In the genomic region with DNA sequence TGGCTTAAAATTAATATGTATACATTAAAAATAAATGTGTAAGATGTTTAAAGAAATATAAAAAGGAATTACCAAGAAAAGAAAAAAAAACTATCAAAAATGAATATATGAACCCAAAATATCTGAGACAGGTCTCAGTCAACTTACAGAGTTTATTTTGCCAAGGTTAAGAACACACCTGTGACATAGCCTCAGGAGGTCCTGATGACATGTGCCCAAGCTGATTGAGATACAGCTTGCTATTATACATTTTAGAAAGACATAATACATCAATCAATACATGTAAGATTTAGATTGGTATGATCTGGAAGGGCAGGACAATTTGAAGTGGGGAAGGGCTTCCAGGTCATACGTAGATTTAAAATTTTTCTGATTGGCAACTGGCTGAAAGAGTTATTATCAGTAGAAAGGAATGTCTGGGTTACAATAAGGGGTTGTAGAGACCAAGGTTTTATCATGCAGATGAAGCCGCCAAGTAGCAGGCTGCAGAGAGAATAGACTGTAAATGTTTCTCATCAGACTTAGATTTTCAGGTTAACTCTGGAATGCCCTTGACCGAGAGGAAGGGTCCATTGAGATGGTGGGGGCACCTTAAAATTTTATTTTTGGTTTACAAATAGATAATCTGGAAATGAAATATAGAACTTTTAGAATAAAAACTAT, we compare ENCODE assay signal across 26 cellular contexts.
"Had no signal": no experiment of that assay in that cellular context is flagged by ENCODE, and none has a peak within 500 bp of the region (broad histone marks: within the 10 kb centered on the region; RNA-seq: fewer than 3 reads in every experiment).

No MANE protein-coding gene starts in this region.

- H3K4me1 ChIP-seq: breast epithelium, colonic mucosa, left lung, prostate gland, transverse colon had no signal

- H3K4me3 Mint-ChIP-seq: activated naive CD8-positive, alpha-beta T cell treated with anti-CD3 and anti-CD28 coated beads, Interleukin-2, amount 10 ng/mL, durations not matched to agents 7 days and 5 days; activated T-cell treated with anti-CD3 and anti-CD28 coated beads, Interleukin-2, amount 50 U/mL, for 4 hours; effector memory CD8-positive, alpha-beta T cell; immature natural killer cell; mesothelial cell of epicardium; natural killer cell; stimulated activated naive B cell treated with anti-CD40 and anti-IgM and Interleukin-4, amounts not matched to agents 10 μg/mL and 1 μg/mL and 100 μg/mL, for 72 hours had no signal

- H3K4me1 Mint-ChIP-seq: activated naive CD8-positive, alpha-beta T cell treated with anti-CD3 and anti-CD28 coated beads, Interleukin-2, amount 10 ng/mL, durations not matched to agents 7 days and 5 days; immature natural killer cell; natural killer cell; stimulated activated naive B cell treated with anti-CD40 and anti-IgM and Interleukin-4, amounts not matched to agents 10 μg/mL and 1 μg/mL and 100 μg/mL, for 72 hours had no signal

- H3K27me3 ChIP-seq: breast epithelium, colonic mucosa, dorsolateral prefrontal cortex, esophagus muscularis mucosa, hepatocyte, left lung, transverse colon had no signal

- H3K36me3 Mint-ChIP-seq: activated naive CD8-positive, alpha-beta T cell treated with anti-CD3 and anti-CD28 coated beads, Interleukin-2, amount 10 ng/mL, durations not matched to agents 7 days and 5 days; immature natural killer cell; mesothelial cell of epicardium; natural killer cell; stimulated activated naive B cell treated with anti-CD40 and anti-IgM and Interleukin-4, amounts not matched to agents 10 μg/mL and 1 μg/mL and 100 μg/mL, for 72 hours had no signal

- DNase-seq: activated CD4-positive, alpha-beta T cell treated with anti-CD3 and anti-CD28 coated beads for 4 hours; activated CD4-positive, alpha-beta T cell treated with anti-CD3 and anti-CD28 coated beads, Interleukin-2, amount 50 U/mL, for 48 hours; activated CD4-positive, CD25-positive, alpha-beta regulatory T cell; activated CD8-positive, alpha-beta memory T cell treated with anti-CD3 and anti-CD28 coated beads, Interleukin-2, amount 50 U/mL, for 48 hours; activated naive CD4-positive, alpha-beta T cell treated with Interleukin-2 at 50 U/mL for 16 hours; activated naive CD8-positive, alpha-beta T cell treated with anti-CD3 and anti-CD28 coated beads, Interleukin-2, amount 10 ng/mL, durations not matched to agents 7 days and 5 days; activated T-cell treated with anti-CD3 and anti-CD28 coated beads, Interleukin-2, amount 50 U/mL, for 4 hours; amniotic stem cell; colonic mucosa; dorsolateral prefrontal cortex; effector memory CD8-positive, alpha-beta T cell; glutamatergic neuron; immature natural killer cell; kidney glomerular epithelial cell; left lung; natural killer cell; stimulated activated CD4-positive, alpha-beta T cell treated with anti-CD3 and anti-CD28 coated beads, Interleukin-2, amount 100 ng/mL, for 48 hours; stimulated activated CD8-positive, alpha-beta memory T cell treated with anti-CD3 and anti-CD28 coated beads, Interleukin-4, amount 100 ng/mL, for 48 hours; stimulated activated naive B cell treated with anti-CD40 and anti-IgM and Interleukin-4, amounts not matched to agents 10 μg/mL and 1 μg/mL and 100 μg/mL, for 72 hours; T1000; transverse colon had no signal

- H3K4me2 ChIP-seq: hepatocyte had no signal

- H3K9me3 ChIP-seq: breast epithelium, colonic mucosa, esophagus muscularis mucosa, left lung, prostate gland, transverse colon had no signal

- H2AFZ ChIP-seq: hepatocyte had no signal

- H3K27ac Mint-ChIP-seq: activated naive CD8-positive, alpha-beta T cell treated with anti-CD3 and anti-CD28 coated beads, Interleukin-2, amount 10 ng/mL, durations not matched to agents 7 days and 5 days; effector memory CD8-positive, alpha-beta T cell; immature natural killer cell; natural killer cell; stimulated activated naive B cell treated with anti-CD40 and anti-IgM and Interleukin-4, amounts not matched to agents 10 μg/mL and 1 μg/mL and 100 μg/mL, for 72 hours had no signal

- ATAC-seq: activated T-cell treated with anti-CD3 and anti-CD28 coated beads, Interleukin-2, amount 50 U/mL, for 4 hours; effector memory CD8-positive, alpha-beta T cell; left lung; natural killer cell; stimulated activated naive B cell treated with anti-CD40 and anti-IgM and Interleukin-4, amounts not matched to agents 10 μg/mL and 1 μg/mL and 100 μg/mL, for 72 hours had no signal

- H3K4me3 ChIP-seq: breast epithelium, colonic mucosa, dorsolateral prefrontal cortex, esophagus muscularis mucosa, hepatocyte, left lung, prostate gland, transverse colon had no signal

- H3K27ac ChIP-seq: breast epithelium, colonic mucosa, dorsolateral prefrontal cortex, esophagus muscularis mucosa, hepatocyte, left lung, prostate gland, transverse colon had no signal

- H3K36me3 ChIP-seq: breast epithelium, colonic mucosa, esophagus muscularis mucosa, left lung, prostate gland, transverse colon had no signal

- H3K9me3 Mint-ChIP-seq: activated naive CD8-positive, alpha-beta T cell treated with anti-CD3 and anti-CD28 coated beads, Interleukin-2, amount 10 ng/mL, durations not matched to agents 7 days and 5 days; activated T-cell treated with anti-CD3 and anti-CD28 coated beads, Interleukin-2, amount 50 U/mL, for 4 hours; effector memory CD8-positive, alpha-beta T cell; immature natural killer cell; mesothelial cell of epicardium; natural killer cell; stimulated activated naive B cell treated with anti-CD40 and anti-IgM and Interleukin-4, amounts not matched to agents 10 μg/mL and 1 μg/mL and 100 μg/mL, for 72 hours had no signal

- H3K27me3 Mint-ChIP-seq: activated naive CD8-positive, alpha-beta T cell treated with anti-CD3 and anti-CD28 coated beads, Interleukin-2, amount 10 ng/mL, durations not matched to agents 7 days and 5 days; effector memory CD8-positive, alpha-beta T cell; stimulated activated naive B cell treated with anti-CD40 and anti-IgM and Interleukin-4, amounts not matched to agents 10 μg/mL and 1 μg/mL and 100 μg/mL, for 72 hours had no signal
